Comparison of ENCODE assay signal across 20 cellular contexts in the genomic region with DNA sequence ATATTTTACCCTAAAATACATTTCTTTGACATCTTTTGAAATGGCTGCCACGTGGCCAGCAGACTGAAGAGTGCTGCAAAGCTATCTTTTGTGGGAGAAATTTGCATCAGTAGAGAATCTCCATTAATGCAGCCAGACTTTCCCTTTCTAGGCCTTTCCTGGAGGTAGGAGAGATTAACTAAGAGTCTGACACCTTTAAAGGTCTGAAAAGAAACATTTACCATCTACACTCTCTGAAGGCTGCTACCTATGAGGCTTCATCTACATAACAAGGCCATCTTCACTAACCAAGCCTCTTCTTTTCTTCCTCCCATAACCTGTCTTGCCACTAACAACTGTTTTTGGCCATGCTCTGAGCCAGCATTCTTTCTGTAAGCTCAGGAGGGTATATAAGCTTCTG. TPM values are rescaled to one million over a fixed set of nuclear protein-coding genes. Genes with fewer than 3 reads are reported as not detected.
DNase-seq lines count a peak whose midpoint lies in the region; FAIRE-seq and TF ChIP-seq lines count a peak whose summit lies in the region.
"Had no signal": no experiment of that assay in that cellular context is flagged by ENCODE, and none has a peak within 500 bp of the region (broad histone marks: within the 10 kb centered on the region; RNA-seq: fewer than 3 reads in every experiment).

No MANE protein-coding gene starts in this region.

- H3K27me3 ChIP-seq in H9 (ENCODE audit: insufficient read depth, low read length) = no peaks in the 10 kb centered on the region
- H3K27me3 ChIP-seq in NT2/D1 (ENCODE audit: insufficient read depth, insufficient read length) = no peaks in the 10 kb centered on the region
- no peaks in the 10 kb centered on the region for H3K27me3 ChIP-seq in neural progenitor cell
- H3K27me3 ChIP-seq in small intestine (ENCODE audit: control insufficient read depth in 2 of 2, insufficient read depth in 2 of 2, low read length in 2 of 2) = no peaks in the 10 kb centered on the region

- peaks cover 10% of the 10 kb centered on the region; the same call in 1 of the 2 replicates for H3K4me1 ChIP-seq in H9 (ENCODE audit: insufficient read depth, low read length)
- H3K4me1 ChIP-seq in NT2/D1 (ENCODE audit: insufficient read depth, insufficient read length) = no peaks in the 10 kb centered on the region
- H3K4me1 ChIP-seq in neural progenitor cell = peaks cover 19% of the 10 kb centered on the region
- no peaks in the 10 kb centered on the region for H3K4me1 ChIP-seq in small intestine (ENCODE audit: control insufficient read depth in 2 of 2, insufficient read depth in 1 of 2, low read depth in 1 of 2, low read length in 1 of 2)

- no peak overlapping the region for H2BK5ac ChIP-seq in H9 (ENCODE audit: insufficient read length, low read length)

- H3K4me3 Mint-ChIP-seq in H9 = peak overlapping the region in 1 of 2 experiments; percentile 21; a peak in 1 of 5 replicates
- H3K4me3 Mint-ChIP-seq in neural progenitor cell = no peak overlapping the region
- H3K4me3 Mint-ChIP-seq: CD8-positive, alpha-beta memory T cell had no signal

- peak overlapping the region; percentile 21 for H3K27ac ChIP-seq in H9 (ENCODE audit: insufficient read length, low read depth, low read length)
- no peak overlapping the region for H3K27ac ChIP-seq in neural progenitor cell
- no peak overlapping the region for H3K27ac ChIP-seq in small intestine (ENCODE audit: low read depth in 1 of 2, low read length in 1 of 2)
- H3K27ac ChIP-seq: KMS-11, RWPE1 had no signal

- H3K4me3 ChIP-seq in NT2/D1 (ENCODE audit: insufficient read length, low read depth) (no peak overlapping the region), neural progenitor cell (no peak overlapping the region), small intestine (ENCODE audit: low read depth in 1 of 2, low read length in 2 of 2) (no peak overlapping the region)

- H3K4me2 ChIP-seq in H9 (ENCODE audit: insufficient read depth, insufficient read length, low read length) = no peak overlapping the region
- no peak overlapping the region for H3K4me2 ChIP-seq in neural progenitor cell
- H3K4me2 ChIP-seq: KMS-11 had no signal

- H3K9me3 Mint-ChIP-seq in H9 = peaks cover 8 to 13% of the 10 kb centered on the region in 2 experiments; a peak in 4 of 5 replicates
- H3K9me3 Mint-ChIP-seq in neural progenitor cell = peaks cover 12% of the 10 kb centered on the region
- H3K9me3 Mint-ChIP-seq: CD8-positive, alpha-beta memory T cell had no signal

- H3K9ac ChIP-seq in H9 (ENCODE audit: extremely low read depth, insufficient read length, low read length) = no peak overlapping the region
- H3K9ac ChIP-seq in NT2/D1 (ENCODE audit: insufficient read length, low read depth) = no peak overlapping the region
- H3K9ac ChIP-seq in neural progenitor cell = no peak overlapping the region
- H3K9ac ChIP-seq: KMS-11 had no signal

- no peak overlapping the region for H2BK15ac ChIP-seq in H9 (ENCODE audit: low read depth, low read length)

- no peak overlapping the region for H3T11ph ChIP-seq in H9 (ENCODE audit: low read length)

- H2BK20ac ChIP-seq in H9 (ENCODE audit: low read depth, low read length, poor library complexity, severe bottlenecking) = no peak overlapping the region

- no peak overlapping the region for H4K91ac ChIP-seq in H9 (ENCODE audit: insufficient read length, low read depth, low read length)

- no peak overlapping the region for H4K8ac ChIP-seq in H9 (replicated peaks; ENCODE audit: insufficient read length, low read depth, low read length)

- H3K18ac ChIP-seq in H9 (ENCODE audit: insufficient read length, low read depth, low read length) = no peak overlapping the region

- H3K36me3 Mint-ChIP-seq in H9 (ENCODE audit: insufficient read depth in 1 of 3, low read depth in 3 of 3) = peaks cover 0 to 27% (median 4%) of the 10 kb centered on the region in 3 experiments; a peak in 5 of 7 replicates
- H3K36me3 Mint-ChIP-seq in neural progenitor cell = no peaks in the 10 kb centered on the region

- H3K79me2 ChIP-seq in H9 (ENCODE audit: insufficient read depth, low read length) (no peaks in the 10 kb centered on the region), neural progenitor cell (ENCODE audit: low read depth) (no peaks in the 10 kb centered on the region)

- no CpG with 5 or more reads among the region's 1 CpG for WGBS in H9 (ENCODE audit: extremely low coverage, insufficient read length, low lambda C conversion rate)
- WGBS in small intestine, 3 donors = 56 to 82% (median 80%) methylated on average over 1 of the region's 1 CpG

- no peak overlapping the region for H2AK5ac ChIP-seq in H9 (ENCODE audit: insufficient read length, low read length)

- H3K23me2 ChIP-seq in H9 (ENCODE audit: insufficient read length, low read depth, low read length, poor library complexity, severe bottlenecking) = no peaks in the 10 kb centered on the region

- H2BK120ac ChIP-seq in H9 (ENCODE audit: low read depth, low read length, poor library complexity, severe bottlenecking) = no peak overlapping the region

- FAIRE-seq in small intestine (lab: Jason Lieb, UNC) = no peak
- FAIRE-seq: H54 had no signal

- no peak overlapping the region for H3K4ac ChIP-seq in H9 (ENCODE audit: low read depth, low read length)

- H3K36me3 ChIP-seq in NT2/D1 (ENCODE audit: insufficient read depth, insufficient read length, low read length) (no peaks in the 10 kb centered on the region), neural progenitor cell (no peaks in the 10 kb centered on the region), small intestine (ENCODE audit: control insufficient read depth in 2 of 2, insufficient read depth in 2 of 2, low read length in 2 of 2) (no peaks in the 10 kb centered on the region)

- no peak for TF ChIP-seq CTCF in H9 (conservative IDR thresholded peaks at IDR 0.05)
- no peak for TF ChIP-seq CTCF in neural progenitor cell (IDR thresholded peaks at IDR 0.05)

- H2AFZ ChIP-seq in H9 (ENCODE audit: low read length) (no peak overlapping the region), neural progenitor cell (replicated peaks) (peak overlapping the region; percentile 65)

- no peaks in the 10 kb centered on the region for H3F3A ChIP-seq in neural progenitor cell (ENCODE audit: low read depth)

- H3K4me1 Mint-ChIP-seq in H9 = peaks cover 55 to 62% of the 10 kb centered on the region in 2 experiments
- H3K4me1 Mint-ChIP-seq in neural progenitor cell = no peaks in the 10 kb centered on the region
- H3K4me1 Mint-ChIP-seq: CD8-positive, alpha-beta memory T cell had no signal

- no peaks in the 10 kb centered on the region for H3K79me1 ChIP-seq in H9 (ENCODE audit: insufficient read depth, low read depth, low read length, poor library complexity, severe bottlenecking)

- no peak overlapping the region for H3K14ac ChIP-seq in H9 (ENCODE audit: insufficient read depth, low read length)

- H3K9me3 ChIP-seq in H9 (ENCODE audit: control insufficient read depth, low read depth, low read length) (no peaks in the 10 kb centered on the region), NT2/D1 (ENCODE audit: insufficient read depth, low read length) (peaks cover 25% of the 10 kb centered on the region), neural progenitor cell (ENCODE audit: low read depth) (no peaks in the 10 kb centered on the region), small intestine (ENCODE audit: control insufficient read depth, low read depth) (no peaks in the 10 kb centered on the region)

- H3K27ac Mint-ChIP-seq in H9 = peak overlapping the region; percentile 95 to 97 (median 96); a peak in 6 of 7 replicates
- H3K27ac Mint-ChIP-seq in neural progenitor cell = no peak overlapping the region
- H3K27ac Mint-ChIP-seq: CD8-positive, alpha-beta memory T cell had no signal

- H4K20me1 ChIP-seq in H9 (ENCODE audit: control insufficient read depth, insufficient read depth, insufficient read length) = no peaks in the 10 kb centered on the region
- H4K20me1 ChIP-seq in neural progenitor cell (ENCODE audit: low read depth) = no peaks in the 10 kb centered on the region

- H3K56ac ChIP-seq in H9 (ENCODE audit: insufficient read length, low read depth, low read length) = no peak overlapping the region

- no peak overlapping the region for H4K5ac ChIP-seq in H9 (ENCODE audit: insufficient read length, low read depth, low read length)

- POLR2A ChIA-PET in HEK293T (lab: Yijun Ruan, JAX) = no interaction called here

- DNase-seq in H9 = peak; percentile 45
- DNase-seq in NT2/D1 (ENCODE audit: low read depth, low spot score) = peak; percentile 50
- DNase-seq in iPS DF 19.7 (ENCODE audit: low read depth, low spot score) = peak; percentile 92
- no peak for DNase-seq in neural progenitor cell (ENCODE audit: low spot score)
- DNase-seq in small intestine = no peak
- no peak for DNase-seq in HEK293T (ENCODE audit: extremely low spot score)
- DNase-seq in HK-2 (ENCODE audit: unreplicated experiment) = no peak
- DNase-seq: ACHN; C1 segment of cervical spinal cord; CD8-positive, alpha-beta memory T cell; DMS79; NCI-H1417 treated with DMSO at 0.1 percent for 48 hours; NCI-H1930; NCI-H226; NCI-H524; NCI-H82; SIG-M5 had no signal

- H3K27me3 Mint-ChIP-seq in H9 (ENCODE audit: low read depth) (no peaks in the 10 kb centered on the region), neural progenitor cell (ENCODE audit: insufficient read depth, low read depth) (no peaks in the 10 kb centered on the region)

- no peak overlapping the region for H2BK12ac ChIP-seq in H9 (ENCODE audit: insufficient read length, low read depth, low read length)

- CTCF ChIA-PET in HEK293T (lab: Yijun Ruan, JAX) = no interaction called here

- no peak overlapping the region for H3K23ac ChIP-seq in H9 (ENCODE audit: insufficient read length, low read depth, low read length)

TF ChIP-seq in HEK293T, 16 proteins besides CTCF, POLR2A, EP300 and RAD21 (continues in another document):
- TF ChIP-seq HDGF (IDR thresholded peaks at IDR 0.05; ENCODE audit: borderline replicate concordance) = no peak
- TF ChIP-seq NFRKB (IDR thresholded peaks at IDR 0.05) = no peak
- TF ChIP-seq, protein P1, sequence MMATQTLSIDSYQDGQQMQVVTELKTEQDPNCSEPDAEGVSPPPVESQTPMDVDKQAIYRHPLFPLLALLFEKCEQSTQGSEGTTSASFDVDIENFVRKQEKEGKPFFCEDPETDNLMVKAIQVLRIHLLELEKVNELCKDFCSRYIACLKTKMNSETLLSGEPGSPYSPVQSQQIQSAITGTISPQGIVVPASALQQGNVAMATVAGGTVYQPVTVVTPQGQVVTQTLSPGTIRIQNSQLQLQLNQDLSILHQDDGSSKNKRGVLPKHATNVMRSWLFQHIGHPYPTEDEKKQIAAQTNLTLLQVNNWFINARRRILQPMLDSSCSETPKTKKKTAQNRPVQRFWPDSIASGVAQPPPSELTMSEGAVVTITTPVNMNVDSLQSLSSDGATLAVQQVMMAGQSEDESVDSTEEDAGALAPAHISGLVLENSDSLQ (IDR thresholded peaks at IDR 0.05) = no peak
- TF ChIP-seq ARNT (IDR thresholded peaks at IDR 0.05) = no peak
- TF ChIP-seq ZNF384 (IDR thresholded peaks at IDR 0.05) = no peak
- no peak for TF ChIP-seq TARDBP (IDR thresholded peaks at IDR 0.05)
- no peak for TF ChIP-seq BHLHE40 (IDR thresholded peaks at IDR 0.05; ENCODE audit: borderline replicate concordance)
- no peak for TF ChIP-seq ELF4 (IDR thresholded peaks at IDR 0.05)
- TF ChIP-seq FOXK2 (IDR thresholded peaks at IDR 0.05) = no peak
- no peak for TF ChIP-seq FOXA1 (IDR thresholded peaks at IDR 0.05)

RNA-seq across cellular contexts. Expression of a gene that starts 17.8 kb away (rescaled TPM):
- 76.3 and 77.6 TPM in 2 replicates for total RNA-seq in H9 (2021)
- 35.9 and 50.8 TPM in 2 replicates for total RNA-seq in neural progenitor cell (ENCODE audit: low replicate concordance)
- 10 to 100 TPM in 2 of 3 donors, 1 to 10 TPM in 1; 6.5 to 28.6 (median 11.9) TPM for polyA plus RNA-seq in small intestine

Comparison
In these comparisons a context has a peak if more than half of its experiments do, and no peak if none do; other contexts are left out.
1. DNase-seq: peak in H9 (single experiment), NT2/D1 (single experiment) and iPS DF 19.7 (single experiment); none in neural progenitor cell (single experiment), small intestine (single experiment), HEK293T (single experiment) and HK-2 (single experiment).